In the genomic region with DNA sequence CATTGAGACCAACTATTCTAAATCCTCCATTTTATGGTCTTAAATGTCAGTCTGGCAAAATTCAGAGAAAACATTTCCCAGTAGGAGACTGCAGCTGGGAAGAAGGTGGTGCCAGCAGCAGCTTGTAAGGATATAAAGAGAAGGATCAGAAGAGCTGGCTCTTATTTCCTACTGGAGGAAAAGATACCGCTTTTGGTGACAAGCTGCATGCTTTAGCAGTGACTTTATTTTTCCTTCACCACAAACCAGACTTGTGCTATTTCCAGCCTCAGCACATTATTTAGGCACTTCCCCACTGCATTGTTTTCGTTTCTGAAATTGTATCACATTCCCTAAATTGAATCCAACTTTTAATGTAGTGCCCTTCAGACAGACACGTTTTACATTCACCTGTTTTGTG, we compare ENCODE assay signal across 12 cellular contexts. TPM values are rescaled to one million over a fixed set of nuclear protein-coding genes. Genes with fewer than 3 reads are reported as not detected.
DNase-seq lines count a peak whose midpoint lies in the region; ATAC-seq and TF ChIP-seq lines count a peak whose summit lies in the region.
"Had no signal": no experiment of that assay in that cellular context is flagged by ENCODE, and none has a peak within 500 bp of the region (broad histone marks: within the 10 kb centered on the region; RNA-seq: fewer than 3 reads in every experiment).

No MANE protein-coding gene starts in this region.

- DNase-seq in 8988T: peak; percentile 21
- peak; percentile 97 for DNase-seq in HCEC 1CT
- no peak for DNase-seq in activated T-helper 2 cell treated with anti-CD3 and anti-CD28 coated beads, Interferon-gamma antibody, Interleukin-2, Interleukin-4, amounts not matched to agents 10 μg/mL and 5 μg/mL and 100 μg/mL, durations not matched to agents 14 hours and 24 hours and 36 hours (ENCODE audit: low spot score)
- no peak for DNase-seq in right atrium auricular region (ENCODE audit: low spot score)
- no peak for DNase-seq in HEK293T (ENCODE audit: extremely low spot score)
- no peak for DNase-seq in Karpas-422
- DNase-seq: activated naive CD8-positive, alpha-beta T cell treated with anti-CD3 and anti-CD28 coated beads, Interleukin-2, amount 10 ng/mL, durations not matched to agents 7 days and 5 days; DND-41; naive thymus-derived CD8-positive, alpha-beta T cell; NCI-H524 had no signal

- intact Hi-C loops in activated T-helper 2 cell treated with anti-CD3 and anti-CD28 coated beads, Interferon-gamma antibody, Interleukin-2, Interleukin-4, amounts not matched to agents 10 μg/mL and 5 μg/mL and 100 μg/mL, durations not matched to agents 14 hours and 24 hours and 36 hours (cut with micrococcal nuclease): no loop called here

- H3K36me3 Mint-ChIP-seq in activated T-helper 2 cell treated with anti-CD3 and anti-CD28 coated beads, Interferon-gamma antibody, Interleukin-2, Interleukin-4, amounts not matched to agents 10 μg/mL and 5 μg/mL and 100 μg/mL, durations not matched to agents 14 hours and 24 hours and 36 hours (ENCODE audit: low read depth): peaks cover 23% of the 10 kb centered on the region

- H3K4me1 ChIP-seq in right atrium auricular region: peaks cover 0 to 83% of the 10 kb centered on the region in 2 donors
- no peaks in the 10 kb centered on the region for H3K4me1 ChIP-seq in Karpas-422 (ENCODE audit: low read length)

- no peaks in the 10 kb centered on the region for H3K36me3 ChIP-seq in right atrium auricular region
- H3K36me3 ChIP-seq in Karpas-422 (ENCODE audit: insufficient read depth, low read length): no peaks in the 10 kb centered on the region

- H3K9ac ChIP-seq in Karpas-422 (ENCODE audit: low read length): no peak overlapping the region

- H3K9me3 ChIP-seq in right atrium auricular region (no peaks in the 10 kb centered on the region), Karpas-422 (ENCODE audit: low read length) (no peaks in the 10 kb centered on the region)

- no peaks in the 10 kb centered on the region for H3K9me2 ChIP-seq in Karpas-422 (replicated peaks; ENCODE audit: insufficient read depth, low read length)

- H3K27ac Mint-ChIP-seq in activated T-helper 2 cell treated with anti-CD3 and anti-CD28 coated beads, Interferon-gamma antibody, Interleukin-2, Interleukin-4, amounts not matched to agents 10 μg/mL and 5 μg/mL and 100 μg/mL, durations not matched to agents 14 hours and 24 hours and 36 hours: peak overlapping the region; percentile 2
- H3K27ac Mint-ChIP-seq: activated naive CD8-positive, alpha-beta T cell treated with anti-CD3 and anti-CD28 coated beads, Interleukin-2, amount 10 ng/mL, durations not matched to agents 7 days and 5 days had no signal

- H3K27me3 Mint-ChIP-seq in activated T-helper 2 cell treated with anti-CD3 and anti-CD28 coated beads, Interferon-gamma antibody, Interleukin-2, Interleukin-4, amounts not matched to agents 10 μg/mL and 5 μg/mL and 100 μg/mL, durations not matched to agents 14 hours and 24 hours and 36 hours (ENCODE audit: low read depth): no peaks in the 10 kb centered on the region
- H3K27me3 Mint-ChIP-seq: activated naive CD8-positive, alpha-beta T cell treated with anti-CD3 and anti-CD28 coated beads, Interleukin-2, amount 10 ng/mL, durations not matched to agents 7 days and 5 days; naive thymus-derived CD8-positive, alpha-beta T cell had no signal

- H3K27ac ChIP-seq in right atrium auricular region (peak overlapping the region; percentile 13), Karpas-422 (ENCODE audit: low read length) (no peak overlapping the region)

- no peak overlapping the region for H2AFZ ChIP-seq in Karpas-422 (ENCODE audit: low read length)

- no peak for TF ChIP-seq CTCF in right atrium auricular region (IDR thresholded peaks at IDR 0.05)

- no peak for ATAC-seq in GM21390 (IDR thresholded peaks at IDR 0.05; ENCODE audit: unreplicated experiment)
- ATAC-seq in esophagus mucosa: no peak
- ATAC-seq: naive thymus-derived CD8-positive, alpha-beta T cell had no signal

- no peaks in the 10 kb centered on the region for H3K9me3 Mint-ChIP-seq in activated T-helper 2 cell treated with anti-CD3 and anti-CD28 coated beads, Interferon-gamma antibody, Interleukin-2, Interleukin-4, amounts not matched to agents 10 μg/mL and 5 μg/mL and 100 μg/mL, durations not matched to agents 14 hours and 24 hours and 36 hours
- H3K9me3 Mint-ChIP-seq: activated naive CD8-positive, alpha-beta T cell treated with anti-CD3 and anti-CD28 coated beads, Interleukin-2, amount 10 ng/mL, durations not matched to agents 7 days and 5 days; naive thymus-derived CD8-positive, alpha-beta T cell had no signal

- CTCF ChIA-PET in HEK293T (lab: Yijun Ruan, JAX): no interaction called here

- H3K79me2 ChIP-seq in Karpas-422 (ENCODE audit: low read length): no peaks in the 10 kb centered on the region

- peaks cover 29% of the 10 kb centered on the region for H4K20me1 ChIP-seq in Karpas-422 (ENCODE audit: insufficient read depth, low read depth, low read length)

- H3K27me3 ChIP-seq in right atrium auricular region: no peaks in the 10 kb centered on the region
- no peaks in the 10 kb centered on the region for H3K27me3 ChIP-seq in Karpas-422 (ENCODE audit: low read length)

- POLR2A ChIA-PET in HEK293T (lab: Yijun Ruan, JAX): interaction anchor here (0.7 kb wide), 1 partner anchor 16 kb away, joined by 4 read pairs; no protein-coding TSS in a partner anchor

- H3K4me3 ChIP-seq in right atrium auricular region (no peak overlapping the region), Karpas-422 (ENCODE audit: low read length) (no peak overlapping the region)

- H3K4me2 ChIP-seq in Karpas-422 (ENCODE audit: low read depth, low read length, poor library complexity, severe bottlenecking): no peak overlapping the region

- no peak overlapping the region for H3K4me3 Mint-ChIP-seq in activated T-helper 2 cell treated with anti-CD3 and anti-CD28 coated beads, Interferon-gamma antibody, Interleukin-2, Interleukin-4, amounts not matched to agents 10 μg/mL and 5 μg/mL and 100 μg/mL, durations not matched to agents 14 hours and 24 hours and 36 hours (ENCODE audit: low read depth)
- H3K4me3 Mint-ChIP-seq: activated naive CD8-positive, alpha-beta T cell treated with anti-CD3 and anti-CD28 coated beads, Interleukin-2, amount 10 ng/mL, durations not matched to agents 7 days and 5 days; naive thymus-derived CD8-positive, alpha-beta T cell had no signal

- peaks cover 71% of the 10 kb centered on the region for H3K4me1 Mint-ChIP-seq in activated T-helper 2 cell treated with anti-CD3 and anti-CD28 coated beads, Interferon-gamma antibody, Interleukin-2, Interleukin-4, amounts not matched to agents 10 μg/mL and 5 μg/mL and 100 μg/mL, durations not matched to agents 14 hours and 24 hours and 36 hours (ENCODE audit: low read depth)

TF ChIP-seq in HEK293T, 16 proteins besides CTCF, POLR2A, EP300 and RAD21:
- TF ChIP-seq NFRKB (IDR thresholded peaks at IDR 0.05) (no peak), HDGF (IDR thresholded peaks at IDR 0.05; ENCODE audit: borderline replicate concordance) (no peak), FOXM1 (IDR thresholded peaks at IDR 0.05; ENCODE audit: borderline replicate concordance) (no peak), CTBP1 (IDR thresholded peaks at IDR 0.05; ENCODE audit: borderline replicate concordance) (no peak), BHLHE40 (IDR thresholded peaks at IDR 0.05; ENCODE audit: borderline replicate concordance) (no peak), ELF4 (IDR thresholded peaks at IDR 0.05) (no peak), L3MBTL2 (conservative IDR thresholded peaks at IDR 0.05) (no peak), SP1 (IDR thresholded peaks at IDR 0.05) (no peak), TARDBP (IDR thresholded peaks at IDR 0.05) (no peak), ARNT (IDR thresholded peaks at IDR 0.05) (no peak)
- TF ChIP-seq, protein P1, sequence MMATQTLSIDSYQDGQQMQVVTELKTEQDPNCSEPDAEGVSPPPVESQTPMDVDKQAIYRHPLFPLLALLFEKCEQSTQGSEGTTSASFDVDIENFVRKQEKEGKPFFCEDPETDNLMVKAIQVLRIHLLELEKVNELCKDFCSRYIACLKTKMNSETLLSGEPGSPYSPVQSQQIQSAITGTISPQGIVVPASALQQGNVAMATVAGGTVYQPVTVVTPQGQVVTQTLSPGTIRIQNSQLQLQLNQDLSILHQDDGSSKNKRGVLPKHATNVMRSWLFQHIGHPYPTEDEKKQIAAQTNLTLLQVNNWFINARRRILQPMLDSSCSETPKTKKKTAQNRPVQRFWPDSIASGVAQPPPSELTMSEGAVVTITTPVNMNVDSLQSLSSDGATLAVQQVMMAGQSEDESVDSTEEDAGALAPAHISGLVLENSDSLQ (IDR thresholded peaks at IDR 0.05): no peak

RNA-seq across cellular contexts. Expression of a gene that starts 28.4 kb away (rescaled TPM):
- 64.8 and 65.6 TPM in 2 replicates for total RNA-seq in activated T-helper 2 cell treated with anti-CD3 and anti-CD28 coated beads, Interferon-gamma antibody, Interleukin-2, Interleukin-4, amounts not matched to agents 10 μg/mL and 5 μg/mL and 100 μg/mL, durations not matched to agents 14 hours and 24 hours and 36 hours
- total RNA-seq in right atrium auricular region (100 to 1,000 TPM in 1 of 2 donors, 10 to 100 TPM in 1; 87.2 to 103 TPM), esophagus mucosa (78.8 TPM)
- 10.0 and 12.3 TPM in 2 replicates for total RNA-seq in Karpas-422 (2014; rRNA removed; shearing (Covaris generic); ENCODE audit: low replicate concordance)

Comparison
In these comparisons a context has a peak if more than half of its experiments do, and no peak if none do; other contexts are left out.
1. DNase-seq: peak in 8988T (single experiment) and HCEC 1CT (single experiment); none in activated T-helper 2 cell treated with anti-CD3 and anti-CD28 coated beads, Interferon-gamma antibody, Interleukin-2, Interleukin-4, amounts not matched to agents 10 μg/mL and 5 μg/mL and 100 μg/mL, durations not matched to agents 14 hours and 24 hours and 36 hours (single experiment), right atrium auricular region (single experiment), HEK293T (single experiment) and Karpas-422 (single experiment).